8 cellular contexts compared by ENCODE assay signal in the genomic region with DNA sequence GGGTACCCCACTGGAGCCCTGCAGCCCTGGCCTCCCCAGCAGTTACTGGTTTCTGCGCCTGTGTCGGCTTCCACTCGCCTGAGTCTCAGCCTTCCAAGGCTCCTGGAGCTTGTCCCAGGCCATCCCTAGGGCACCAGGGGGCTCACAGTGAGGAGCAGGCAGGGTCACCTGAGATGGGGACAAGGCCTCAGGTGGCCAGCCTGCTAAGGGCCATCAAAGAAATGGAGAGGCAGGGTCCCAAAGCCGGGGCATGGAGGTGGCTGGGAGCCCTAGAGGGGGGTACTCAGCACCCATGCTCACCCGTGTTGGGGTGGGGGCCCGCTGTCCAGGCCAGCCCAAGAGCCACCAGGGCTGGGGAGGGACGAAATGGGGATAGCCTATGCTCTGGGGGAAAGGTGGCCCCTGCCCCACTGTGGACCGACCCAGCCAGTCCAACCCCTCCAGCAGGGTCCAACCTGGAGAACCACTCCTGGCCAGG. TPM values are rescaled to one million over a fixed set of nuclear protein-coding genes. Genes with fewer than 3 reads are reported as not detected.
DNase-seq lines count a peak whose midpoint lies in the region; ATAC-seq and TF ChIP-seq lines count a peak whose summit lies in the region.

No MANE protein-coding gene starts in this region.

- H3K4me1 ChIP-seq in CD8-positive, alpha-beta T cell (ENCODE audit: insufficient read depth, low read length), result peaks cover 20% of the 10 kb centered on the region
- H3K4me1 ChIP-seq in PC-9 (replicated peaks; ENCODE audit: insufficient read depth) (peaks cover 28% of the 10 kb centered on the region), osteoblast (ENCODE audit: insufficient read depth, low read length) (peaks cover 17% of the 10 kb centered on the region)

- H3K9me3 ChIP-seq in CD8-positive, alpha-beta T cell (ENCODE audit: low read length), result no peaks in the 10 kb centered on the region
- H3K9me3 ChIP-seq in PC-9 (ENCODE audit: insufficient read depth, low read depth) (no peaks in the 10 kb centered on the region), osteoblast (ENCODE audit: low read depth, low read length) (no peaks in the 10 kb centered on the region)

- CTCF ChIA-PET in CD8-positive, alpha-beta T cell (lab: Charles Lee), result interaction anchor here (1.1 to 1.3 kb wide), 2 partner anchors 10 to 137 kb away, joined by 3 to 5 read pairs; no protein-coding TSS in a partner anchor
- CTCF ChIA-PET in PC-9 (lab: Charles Lee), result no interaction called here

- H3K4me2 ChIP-seq in PC-9, result peak overlapping the region; percentile 91
- peak overlapping the region; percentile 91 for H3K4me2 ChIP-seq in osteoblast (ENCODE audit: insufficient read depth, low read length)

- peak overlapping the region; percentile 41 for H3K27ac Mint-ChIP-seq in CD8-positive, alpha-beta T cell

- H3K36me3 ChIP-seq in CD8-positive, alpha-beta T cell (ENCODE audit: insufficient read depth, low read length), result peaks cover 15% of the 10 kb centered on the region
- H3K36me3 ChIP-seq in PC-9 (ENCODE audit: low read depth) (no peaks in the 10 kb centered on the region), osteoblast (ENCODE audit: insufficient read depth, low read length) (peaks cover 31% of the 10 kb centered on the region)

- POLR2A ChIA-PET in CD8-positive, alpha-beta T cell (lab: Charles Lee), result interaction anchor here (1.6 kb wide), 1 partner anchor 10 kb away, joined by 5 read pairs; no protein-coding TSS in a partner anchor
- POLR2A ChIA-PET in PC-9 (lab: Charles Lee; ENCODE audit: unreplicated experiment), result no interaction called here

- H3K27ac ChIP-seq in CD8-positive, alpha-beta T cell (ENCODE audit: low read depth, low read length), result no peak overlapping the region
- H3K27ac ChIP-seq in PC-9 (no peak overlapping the region), osteoblast (ENCODE audit: low read depth, low read length) (peak overlapping the region; percentile 51)

- no peaks in the 10 kb centered on the region for H3K27me3 ChIP-seq in CD8-positive, alpha-beta T cell (ENCODE audit: insufficient read depth, low read length)
- no peaks in the 10 kb centered on the region for H3K27me3 ChIP-seq in PC-9 (ENCODE audit: insufficient read depth, low read depth)
- H3K27me3 ChIP-seq in osteoblast (ENCODE audit: insufficient read depth, low read length), result no peaks in the 10 kb centered on the region

- peak overlapping the region; percentile 69 for H3K4me3 Mint-ChIP-seq in CD8-positive, alpha-beta T cell

- no peaks in the 10 kb centered on the region for H3K9me2 ChIP-seq in PC-9 (ENCODE audit: insufficient read depth)

- H3F3A ChIP-seq in PC-9 (ENCODE audit: insufficient read depth, low read depth), result peaks cover 21% of the 10 kb centered on the region

- peak in 1 of 7 experiments; percentile 22 for DNase-seq in CD8-positive, alpha-beta T cell
- DNase-seq in PC-9 (no peak), epithelial cell of proximal tubule (ENCODE audit: low read depth) (no peak), osteoblast (ENCODE audit: insufficient read length, low spot score, missing footprints) (peak; percentile 91), COR-L47 (lab: John Stamatoyannopoulos, UW) (no peak), UCSD-AML1 (lab: John Stamatoyannopoulos, UW; ENCODE audit: unreplicated experiment) (no peak), germinal center (ENCODE audit: low spot score) (no peak)

- H3K4me3 ChIP-seq in CD8-positive, alpha-beta T cell (ENCODE audit: low read depth, low read length), result peak overlapping the region; percentile 54
- H3K4me3 ChIP-seq in PC-9, result peak overlapping the region; percentile 67
- H3K4me3 ChIP-seq in epithelial cell of proximal tubule (ENCODE audit: low read depth, low read length), result peak overlapping the region; percentile 79
- H3K4me3 ChIP-seq in osteoblast (ENCODE audit: insufficient read depth, low read length), result peak overlapping the region; percentile 78

- peaks cover 35% of the 10 kb centered on the region for H4K20me1 ChIP-seq in PC-9 (ENCODE audit: insufficient read depth)
- H4K20me1 ChIP-seq in osteoblast (ENCODE audit: insufficient read depth, low read length), result peaks cover 25% of the 10 kb centered on the region

- no peak for ATAC-seq in CD8-positive, alpha-beta T cell
- ATAC-seq in GM18868 (IDR thresholded peaks at IDR 0.05; ENCODE audit: unreplicated experiment), result no peak

- H3K4me1 Mint-ChIP-seq in CD8-positive, alpha-beta T cell (ENCODE audit: low read depth), result peaks cover 5% of the 10 kb centered on the region

- H2AFZ ChIP-seq in PC-9, result no peak overlapping the region
- no peak overlapping the region for H2AFZ ChIP-seq in osteoblast (ENCODE audit: low read length)

- TF ChIP-seq CTCF in CD8-positive, alpha-beta T cell (IDR thresholded peaks at IDR 0.05), result no peak
- TF ChIP-seq CTCF in PC-9 (conservative IDR thresholded peaks at IDR 0.05), result no peak
- no peak for TF ChIP-seq CTCF in epithelial cell of proximal tubule (conservative IDR thresholded peaks at IDR 0.05; ENCODE audit: low read depth, low read length)
- no peak for TF ChIP-seq CTCF in osteoblast (IDR thresholded peaks at IDR 0.05; ENCODE audit: extremely low read depth, low read depth, low read length)

- intact Hi-C loops in CD8-positive, alpha-beta T cell (cut with DNase I, micrococcal nuclease), result loop anchor here in 1 of 2 experiments (5.0 kb wide), 1 partner anchor 204 kb away; a partner anchor contains a TSS
- intact Hi-C loops in PC-9 (cut with micrococcal nuclease; ENCODE audit: unreplicated experiment), result loop anchor here (5.0 kb wide), 1 partner anchor 59 kb away; a partner anchor contains a TSS

- BruUV-seq in PC-9 (replicated peaks; lab: Mats Ljungman, UMichigan), result no TSS peak

- peaks cover 10% of the 10 kb centered on the region for H3K36me3 Mint-ChIP-seq in CD8-positive, alpha-beta T cell

- no peaks in the 10 kb centered on the region for H3K27me3 Mint-ChIP-seq in CD8-positive, alpha-beta T cell (ENCODE audit: low read depth)

- H3K9me3 Mint-ChIP-seq in CD8-positive, alpha-beta T cell, result no peaks in the 10 kb centered on the region

- H3K79me2 ChIP-seq in PC-9 (ENCODE audit: low read depth) (peaks cover 46% of the 10 kb centered on the region), osteoblast (ENCODE audit: insufficient read depth, low read length) (peaks cover 37% of the 10 kb centered on the region)

RNA-seq across cellular contexts. Expression of a gene that starts 1.3 kb away (rescaled TPM):
- total RNA-seq in CD8-positive, alpha-beta T cell, result 100 to 1,000 TPM; 245 to 263 TPM
- total RNA-seq in PC-9 (2021), result 455 and 658 TPM in 2 replicates
- 94.7 and 224 TPM in 2 replicates for total RNA-seq in epithelial cell of proximal tubule
- 120 and 142 TPM in 2 replicates for total RNA-seq in osteoblast

RNA-seq across cellular contexts. Expression of a gene that starts 31.1 kb away (rescaled TPM):
- 100 to 1,000 TPM; 159 to 174 TPM for total RNA-seq in CD8-positive, alpha-beta T cell
- total RNA-seq in PC-9 (2021), result 138 and 175 TPM in 2 replicates
- 126 and 154 TPM in 2 replicates for total RNA-seq in epithelial cell of proximal tubule
- 43.8 and 43.9 TPM in 2 replicates for total RNA-seq in osteoblast

RNA-seq across cellular contexts. Expression of a gene that starts 45.0 kb away (rescaled TPM):
- 10 to 100 TPM; 72.0 to 72.8 TPM for total RNA-seq in CD8-positive, alpha-beta T cell
- total RNA-seq in PC-9 (2021) (121 and 124 TPM in 2 replicates), epithelial cell of proximal tubule (105 and 200 TPM in 2 replicates), osteoblast (90.2 and 93.7 TPM in 2 replicates)

RNA-seq across cellular contexts. Expression of a gene that starts 45.1 kb away (rescaled TPM):
- total RNA-seq in CD8-positive, alpha-beta T cell, result 10 to 100 TPM; 26.2 to 27.2 TPM
- total RNA-seq in PC-9 (2021), result 40.4 and 49.1 TPM in 2 replicates
- 35.8 and 38.8 TPM in 2 replicates for total RNA-seq in epithelial cell of proximal tubule
- total RNA-seq in osteoblast, result 46.3 and 52.7 TPM in 2 replicates

RNA-seq across cellular contexts. Expression of a gene that starts 59.3 kb away (rescaled TPM):
- total RNA-seq in CD8-positive, alpha-beta T cell, result 10 to 100 TPM; 71.7 to 77.7 TPM
- total RNA-seq in PC-9 (2021), result 120 and 129 TPM in 2 replicates
- 85.4 and 93.1 TPM in 2 replicates for total RNA-seq in epithelial cell of proximal tubule
- 23.9 and 31.8 TPM in 2 replicates for total RNA-seq in osteoblast
